In the genomic region with DNA sequence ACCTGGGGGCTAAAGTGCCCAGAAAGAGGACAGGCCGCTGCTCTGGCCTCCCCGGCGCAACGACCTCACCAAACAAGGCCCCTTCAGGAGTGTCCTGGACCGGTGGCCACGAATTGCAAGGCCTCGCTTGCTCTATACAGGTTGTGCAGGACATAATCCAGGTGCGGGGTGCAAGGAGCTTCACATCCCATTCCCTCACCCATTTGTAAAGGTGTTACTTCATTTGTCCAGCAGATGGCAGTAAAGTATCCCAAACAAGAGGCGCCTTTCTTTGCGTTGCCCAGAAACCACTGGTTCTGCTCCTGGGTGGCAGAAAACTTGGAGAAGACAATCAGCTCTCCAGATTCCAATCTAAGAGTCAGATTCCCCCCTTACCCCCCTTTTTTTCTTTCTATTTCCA, we compare ENCODE assay signal across 7 cellular contexts. TPM values are rescaled to one million over a fixed set of nuclear protein-coding genes. Genes with fewer than 3 reads are reported as not detected.
A peak's percentile ranks its signal among the peaks of the same experiment; 100 is the strongest.
DNase-seq lines count a peak whose midpoint lies in the region; ATAC-seq, FAIRE-seq and TF ChIP-seq lines count a peak whose summit lies in the region.

No MANE protein-coding gene starts in this region.

- no peak for TF ChIP-seq POLR2A in adrenal gland (IDR thresholded peaks at IDR 0.05)

- H3K27ac ChIP-seq in adrenal gland (no peak overlapping the region), right atrium auricular region (no peak overlapping the region)

- no peak for ATAC-seq in GM21825 (IDR thresholded peaks at IDR 0.05; ENCODE audit: unreplicated experiment)

- H3K27me3 ChIP-seq in adrenal gland: peaks cover 11% of the 10 kb centered on the region
- no peaks in the 10 kb centered on the region for H3K27me3 ChIP-seq in right atrium auricular region

- WGBS in adrenal gland, 4 donors: 0 to 8% (median 6%) methylated on average over 2 to 10 of the region's 10 CpGs

- FAIRE-seq in D721Med (lab: Jason Lieb, UNC): peak; percentile 56

- TF ChIP-seq CTCF in D721Med (IDR thresholded peaks at IDR 0.05; ENCODE audit: insufficient read depth, missing control alignments): peak; percentile 71
- peak; percentile 61 to 87 (median 78) for TF ChIP-seq CTCF in adrenal gland (IDR thresholded peaks at IDR 0.05)
- TF ChIP-seq CTCF in right atrium auricular region (IDR thresholded peaks at IDR 0.05): peak; percentile 60 to 87
- peak; percentile 75 for TF ChIP-seq CTCF in retinal pigment epithelial cell (conservative IDR thresholded peaks at IDR 0.05; ENCODE audit: low read depth, low read length)

- DNase-seq in D721Med (ENCODE audit: insufficient read length, low spot score): peak; percentile 57
- peak; percentile 70 for DNase-seq in H4 (ENCODE audit: low spot score)
- DNase-seq in NCI-H460 (ENCODE audit: extremely low read depth, low read depth): peak; percentile 65
- DNase-seq in adrenal gland: peak in 5 of 7 donors; percentile 45 to 69 (median 62)
- no peak for DNase-seq in right atrium auricular region (ENCODE audit: low spot score)
- no peak for DNase-seq in retinal pigment epithelial cell (ENCODE audit: low read depth)

- no peak overlapping the region for H3K4me3 ChIP-seq in adrenal gland
- H3K4me3 ChIP-seq in right atrium auricular region: no peak overlapping the region
- no peak overlapping the region for H3K4me3 ChIP-seq in retinal pigment epithelial cell (ENCODE audit: low read length)

- intact Hi-C loops in adrenal gland (cut with DNase I): loop anchor here (2.0 to 10.0 kb wide), 3 partner anchors 174 to 222 kb away; partner anchors contain the start of gene SYT13 (in 1 of the 2)

- H3K4me1 ChIP-seq in adrenal gland (replicated peaks in 1 of 2): no peaks in the 10 kb centered on the region
- H3K4me1 ChIP-seq in right atrium auricular region: peaks cover 0 to 2% of the 10 kb centered on the region in 2 donors

- no peaks in the 10 kb centered on the region for H3K36me3 ChIP-seq in adrenal gland (replicated peaks in 1 of 2)
- no peaks in the 10 kb centered on the region for H3K36me3 ChIP-seq in right atrium auricular region

- H3K9me3 ChIP-seq in adrenal gland (replicated peaks in 1 of 3): no peaks in the 10 kb centered on the region
- H3K9me3 ChIP-seq in right atrium auricular region: peaks cover 0 to 12% of the 10 kb centered on the region in 2 donors

RNA-seq across cellular contexts. Expression of gene PRDM11, which starts 35.9 kb away (rescaled TPM):
- total RNA-seq in H4 (2014; rRNA removed; shearing (Covaris generic)): 6.7 and 13.1 TPM in 2 replicates
- 1.0 and 1.5 TPM in 2 replicates for total RNA-seq in NCI-H460 (2014; rRNA removed; shearing (Covaris generic))
- 0.60 and 1.5 TPM in 2 replicates for polyA plus RNA-seq in NCI-H460 (2014; cell fraction: nucleus; rRNA removed)
- total RNA-seq in adrenal gland (10 to 100 TPM; 11.0 to 16.9 (median 13.7) TPM), right atrium auricular region (10 to 100 TPM; 13.5 to 27.6 TPM)
- polyA plus RNA-seq in adrenal gland: 1 to 10 TPM; 3.3 to 6.4 (median 3.9) TPM

Comparison
In these comparisons a context has a peak if more than half of its experiments do, and no peak if none do; other contexts are left out.
1. DNase-seq: peak in D721Med (single experiment), H4 (single experiment), NCI-H460 (single experiment) and adrenal gland (5 of 7); none in right atrium auricular region (single experiment) and retinal pigment epithelial cell (single experiment).
2. Peak in every context shown above with its lines, with median percentiles within 50 percentile points of each other: CTCF ChIP-seq.